ENCODE assay signal across 24 cellular contexts in genomic region chr16:22063888-22064467, GRCh38. TPM values are rescaled to one million over a fixed set of nuclear protein-coding genes. Genes with fewer than 3 reads are reported as not detected.
"Had no signal": no experiment of that assay in that cellular context is flagged by ENCODE, and none has a peak within 500 bp of the region (broad histone marks: within the 10 kb centered on the region; RNA-seq: fewer than 3 reads in every experiment).

No MANE protein-coding gene starts in this region.

- H3K27ac ChIP-seq: body of pancreas, left lung, psoas muscle, right lobe of liver, testis had no signal

- H3K4me3 ChIP-seq: body of pancreas, left lung, psoas muscle, right lobe of liver, smooth muscle cell, testis had no signal

- H3K36me3 ChIP-seq: left lung, right lobe of liver had no signal

- H3K9me3 ChIP-seq: body of pancreas, psoas muscle, right lobe of liver, testis had no signal

- ATAC-seq: activated CD8-positive, alpha-beta T cell treated with anti-CD3 and anti-CD28 coated beads for 36 hours; activated T-helper 17 cell treated with anti-CD3 and anti-CD28 coated beads, Interleukin-2, amount 50 U/mL, for 72 hours; body of pancreas; left lung; psoas muscle; right lobe of liver; stimulated activated memory B cell treated with anti-CD40 and anti-IgM and Interleukin-4, amounts not matched to agents 10 μg/mL and 1 μg/mL and 100 μg/mL, for 72 hours; T-cell had no signal

- H3K27me3 ChIP-seq: body of pancreas, left lung, right lobe of liver, testis had no signal

- DNase-seq: activated CD4-positive, alpha-beta T cell treated with anti-CD3 and anti-CD28 coated beads, Interleukin-2, amount 10 ng/mL, durations not matched to agents 24 days and 14 days; activated CD8-positive, alpha-beta T cell treated with anti-CD3 and anti-CD28 coated beads for 36 hours; activated naive CD4-positive, alpha-beta T cell treated with Interleukin-2 at 50 U/mL for 16 hours; activated naive CD8-positive, alpha-beta T cell treated with anti-CD3 and anti-CD28 coated beads, Interleukin-2, amount 10 ng/mL, durations not matched to agents 7 days and 5 days; activated T-cell treated with anti-CD3 and anti-CD28 coated beads, Interleukin-2, amount 50 U/mL, for 1 hour; amygdala; body of pancreas; endodermal cell; foreskin melanocyte; hypothalamus; kidney; left lung; psoas muscle; right lobe of liver; stimulated activated CD4-positive, alpha-beta T cell treated with anti-CD3 and anti-CD28 coated beads, Interleukin-4, amount 100 ng/mL, for 4 hours; T-cell; T-helper 9 cell; testis had no signal

- H3K4me1 ChIP-seq: body of pancreas, left lung, psoas muscle, right lobe of liver had no signal

RNA-seq across cellular contexts. Expression of gene VWA3A, which starts 28.4 kb away (rescaled TPM):
- total RNA-seq: activated CD4-positive, alpha-beta T cell treated with anti-CD3 and anti-CD28 coated beads, Interleukin-2, amount 10 ng/mL, durations not matched to agents 24 days and 14 days; activated CD8-positive, alpha-beta T cell treated with anti-CD3 and anti-CD28 coated beads for 36 hours; activated T-helper 17 cell treated with anti-CD3 and anti-CD28 coated beads, Interleukin-2, amount 50 U/mL, for 72 hours; cardiac septum; lung microvascular endothelial cell; neural crest cell; smooth muscle cell had no signal
